ENCODE assay signal across 7 cellular contexts in the genomic region with DNA sequence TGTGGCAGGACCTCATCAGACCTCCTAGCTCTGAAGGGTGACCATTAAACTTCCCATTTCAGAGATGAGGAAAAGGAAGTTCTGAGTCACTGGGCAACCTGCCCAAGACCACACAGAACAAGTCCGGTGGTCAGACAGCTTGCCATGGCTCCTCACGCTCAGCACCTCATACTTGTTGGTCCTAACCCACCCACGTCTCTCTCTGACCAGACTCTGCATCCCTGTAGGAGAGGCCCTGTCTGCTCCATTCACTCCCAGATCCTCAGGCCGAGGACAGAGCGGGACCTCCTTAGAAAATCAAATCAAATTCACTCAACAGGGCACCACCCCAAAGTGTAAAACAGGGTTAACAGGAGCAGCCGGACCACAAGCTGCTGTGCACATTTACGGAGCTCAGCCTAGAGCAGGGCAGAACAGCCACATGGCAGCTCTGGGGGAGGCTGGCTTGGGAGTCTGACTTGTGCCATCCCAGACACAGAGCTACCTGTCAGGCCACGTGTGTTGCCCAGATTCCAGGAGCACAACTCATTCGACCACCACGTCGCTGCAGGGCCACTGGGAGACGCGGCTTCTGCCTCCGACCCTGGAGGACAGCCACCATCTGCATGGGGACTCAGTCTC. TPM values are rescaled to one million over a fixed set of nuclear protein-coding genes. Genes with fewer than 3 reads are reported as not detected.
DNase-seq lines count a peak whose midpoint lies in the region; ATAC-seq and TF ChIP-seq lines count a peak whose summit lies in the region.

No MANE protein-coding gene starts in this region.

- TF ChIP-seq POLR2A in erythroblast (IDR thresholded peaks at IDR 0.05; ENCODE audit: low read length), result peak; percentile 8

- peak; percentile 73 for DNase-seq in HCEC 1CT
- DNase-seq in SKM-1 treated with dmso at 0.1 percent for 144 hours (lab: John Stamatoyannopoulos, UW; ENCODE audit: unreplicated experiment), result peak; percentile 73
- peak; percentile 21 to 30 for DNase-seq in erythroblast (lab: John Stamatoyannopoulos, UW)
- peak; percentile 60 for DNase-seq in myocyte (ENCODE audit: low read depth)
- DNase-seq in GM20000 (ENCODE audit: low spot score), result no peak
- DNase-seq in NCI-H345 (lab: John Stamatoyannopoulos, UW), result no peak

- no peak for TF ChIP-seq CTCF in GM20000 (IDR thresholded peaks at IDR 0.05; ENCODE audit: extremely low read depth, missing control alignments)

- no peak for ATAC-seq in HG02588 (IDR thresholded peaks at IDR 0.05; ENCODE audit: unreplicated experiment)

RNA-seq across cellular contexts. Expression of gene MIER2, which starts 1.7 kb away (rescaled TPM):
- total RNA-seq in myocyte, result 16.0 and 28.1 TPM in 2 replicates
- polyA plus RNA-seq in myocyte (2012), result 30.7 TPM

RNA-seq across cellular contexts. Expression of gene PLPP2, which starts 51.7 kb away (rescaled TPM):
- total RNA-seq in myocyte, result 0.05 TPM in 1 of 2 replicates, not detected in the other
- 0.09 TPM for polyA plus RNA-seq in myocyte (2012)

Comparison
In these comparisons a context has a peak if more than half of its experiments do, and no peak if none do; other contexts are left out.
1. DNase-seq: peak in HCEC 1CT (single experiment), SKM-1 treated with dmso at 0.1 percent for 144 hours (single experiment), erythroblast (2 of 2) and myocyte (single experiment); none in GM20000 (single experiment) and NCI-H345 (single experiment).